In the genomic region with DNA sequence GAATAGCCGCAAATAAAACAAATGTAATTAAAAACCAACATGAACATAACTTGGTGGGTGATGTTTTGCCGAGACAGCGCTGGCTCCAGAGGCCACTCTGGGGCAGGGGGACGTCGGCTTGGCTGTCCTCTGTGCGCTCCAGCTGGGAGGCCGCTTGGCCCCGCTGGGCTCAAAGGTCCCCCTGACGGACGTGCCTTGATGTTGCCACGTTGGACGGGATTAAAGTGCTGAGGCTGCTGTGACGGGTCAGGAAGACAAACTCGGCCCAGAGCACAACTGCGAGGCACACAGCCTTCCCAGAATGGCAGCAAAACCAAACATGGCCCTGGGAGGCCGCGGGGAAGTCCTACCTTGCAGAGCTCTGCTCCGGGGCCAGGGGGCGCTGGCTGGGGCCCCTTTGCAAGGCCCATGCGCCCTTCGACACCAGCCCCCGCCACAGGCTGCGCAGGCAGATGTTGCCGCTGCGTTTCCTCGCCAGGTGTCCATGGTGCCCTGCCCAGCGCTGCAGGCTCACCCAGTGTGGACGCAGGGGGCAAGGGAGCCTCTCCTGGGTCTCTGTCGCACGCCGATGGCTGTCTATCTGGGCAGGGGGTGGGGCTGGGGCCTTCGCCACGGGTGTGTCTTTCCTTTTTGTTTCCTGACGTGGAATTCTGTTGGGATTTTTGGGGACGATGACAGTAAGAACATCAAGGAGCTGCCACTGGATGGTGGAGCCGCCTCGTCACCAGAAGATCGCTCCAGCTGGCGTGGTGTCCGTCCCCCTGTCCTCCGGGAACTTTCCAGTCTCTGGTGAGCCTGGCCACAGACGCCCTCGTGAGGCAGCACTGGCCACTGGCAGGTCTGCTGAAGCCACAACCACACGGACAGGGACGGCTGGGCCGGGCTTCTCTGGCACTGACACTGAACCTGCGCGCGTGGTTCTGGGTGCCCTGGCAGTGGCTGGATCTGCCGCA, we compare ENCODE assay signal across 8 cellular contexts.
DNase-seq lines count a peak whose midpoint lies in the region; ATAC-seq, FAIRE-seq and TF ChIP-seq lines count a peak whose summit lies in the region.

No MANE protein-coding gene starts in this region.

- H3K4me3 ChIP-seq in coronary artery = peak overlapping the region; percentile 68

- H3K36me3 Mint-ChIP-seq in effector memory CD8-positive, alpha-beta T cell (ENCODE audit: insufficient read depth) = peaks cover 2% of the 10 kb centered on the region

- H3K27ac ChIP-seq in coronary artery = no peak overlapping the region

- H3K4me3 Mint-ChIP-seq in effector memory CD8-positive, alpha-beta T cell = no peak overlapping the region

- H3K27me3 Mint-ChIP-seq in effector memory CD8-positive, alpha-beta T cell = peaks cover 13 to 29% of the 10 kb centered on the region in 2 donors

- no peak overlapping the region for H3K27ac Mint-ChIP-seq in effector memory CD8-positive, alpha-beta T cell

- peak; percentile 32 for DNase-seq in NCI-H510A (lab: John Stamatoyannopoulos, UW)
- no peak for DNase-seq in NCI-H510A treated with DMSO at 0.1 percent for 48 hours (lab: John Stamatoyannopoulos, UW)
- peak; percentile 70 for DNase-seq in RCC 7860 (ENCODE audit: low spot score)
- peak; percentile 85 for DNase-seq in coronary artery (ENCODE audit: low spot score)
- DNase-seq in left lobe of liver (ENCODE audit: low spot score) = peak; percentile 39
- DNase-seq in stimulated activated CD4-positive, alpha-beta T cell treated with anti-CD3 and anti-CD28 coated beads, Interleukin-2, amount 100 ng/mL, for 48 hours = peak; percentile 12 to 26
- DNase-seq in effector memory CD8-positive, alpha-beta T cell = no peak

- no peaks in the 10 kb centered on the region for H3K9me3 Mint-ChIP-seq in effector memory CD8-positive, alpha-beta T cell

- TF ChIP-seq CTCF in coronary artery (IDR thresholded peaks at IDR 0.05) = peak; percentile 70

- ATAC-seq in left lobe of liver (peak; percentile 28), HG03039 (IDR thresholded peaks at IDR 0.05; ENCODE audit: unreplicated experiment) (no peak)
- no peak for ATAC-seq in effector memory CD8-positive, alpha-beta T cell (replicated peaks)

- H3K4me1 Mint-ChIP-seq in effector memory CD8-positive, alpha-beta T cell (ENCODE audit: low read depth in 2 of 2) = no peaks in the 10 kb centered on the region

- no peak for FAIRE-seq in RCC 7860 (lab: Jason Lieb, UNC)

Comparison
In these comparisons a context has a peak if more than half of its experiments do, and no peak if none do; other contexts are left out.
1. DNase-seq: peak in NCI-H510A (single experiment), RCC 7860 (single experiment), coronary artery (single experiment), left lobe of liver (single experiment) and stimulated activated CD4-positive, alpha-beta T cell treated with anti-CD3 and anti-CD28 coated beads, Interleukin-2, amount 100 ng/mL, for 48 hours (2 of 2); none in NCI-H510A treated with DMSO at 0.1 percent for 48 hours (single experiment) and effector memory CD8-positive, alpha-beta T cell (0 of 3).